In the genomic region with DNA sequence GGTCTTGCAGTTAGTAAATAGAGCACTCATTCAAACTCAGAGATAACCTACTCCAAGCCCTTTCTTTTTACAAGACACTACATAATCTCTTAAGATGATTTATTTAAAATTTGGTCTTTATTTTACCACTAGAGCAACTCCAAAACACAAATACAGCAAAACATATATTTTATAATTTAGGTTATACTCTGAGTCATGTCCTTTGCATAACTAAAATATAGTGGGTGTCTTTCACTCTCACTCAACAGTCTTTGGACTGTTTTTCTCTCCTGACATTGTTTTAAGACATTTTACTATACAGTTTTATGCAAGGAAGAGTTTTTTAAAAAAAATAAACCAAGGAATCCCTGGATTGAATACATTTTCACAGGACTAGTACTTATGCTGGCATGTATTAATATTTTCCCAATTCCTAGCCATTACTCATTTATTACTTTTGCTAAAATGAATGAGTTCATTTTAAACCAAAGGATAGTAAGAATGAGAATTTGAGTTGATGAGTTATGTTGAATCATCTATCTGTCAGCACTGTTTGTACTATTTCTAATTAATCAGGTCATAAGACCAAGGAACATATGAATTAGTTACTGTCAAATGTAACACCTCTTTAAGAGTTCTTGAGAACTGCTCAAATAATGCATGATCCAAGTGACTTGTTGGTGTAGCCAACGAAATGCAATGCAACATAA, we compare ENCODE assay signal across 26 cellular contexts.
DNase-seq lines count a peak whose midpoint lies in the region; ATAC-seq, FAIRE-seq and TF ChIP-seq lines count a peak whose summit lies in the region.
"Had no signal": no experiment of that assay in that cellular context is flagged by ENCODE, and none has a peak within 500 bp of the region (broad histone marks: within the 10 kb centered on the region; RNA-seq: fewer than 3 reads in every experiment).

No MANE protein-coding gene starts in this region.

- ATAC-seq in right cardiac atrium = no peak
- ATAC-seq in GM18873 (IDR thresholded peaks at IDR 0.05; ENCODE audit: low FRiP score, unreplicated experiment) = no peak
- ATAC-seq: activated CD8-positive, alpha-beta memory T cell treated with anti-CD3 and anti-CD28 coated beads, Interleukin-2, amount 10 ng/mL, durations not matched to agents 7 days and 5 days; lower lobe of right lung; stimulated activated effector memory CD8-positive, alpha-beta T cell treated with anti-CD3 and anti-CD28 coated beads, Interleukin-12 subunit alpha, Interleukin-12 subunit beta, amount 100 ng/mL, for 72 hours; T-helper 17 cell had no signal

- DNase-seq in GM18507 (ENCODE audit: extremely low spot score, insufficient read length, low read depth) (no peak), HCEC 1CT (peak; percentile 76), LHCN-M2 (ENCODE audit: low read depth) (peak; percentile 46), epithelial cell of esophagus (ENCODE audit: low read depth) (peak; percentile 62), right cardiac atrium (no peak), GM12891 (ENCODE audit: insufficient read length, low spot score) (no peak), SKM-1 treated with dmso at 0.1 percent for 144 hours (lab: John Stamatoyannopoulos, UW; ENCODE audit: unreplicated experiment) (no peak)
- DNase-seq: activated CD4-positive, alpha-beta T cell treated with anti-CD3 and anti-CD28 coated beads, Interleukin-2, amount 10 ng/mL, durations not matched to agents 24 days and 14 days; activated CD8-positive, alpha-beta memory T cell treated with anti-CD3 and anti-CD28 coated beads, Interleukin-2, amount 10 ng/mL, durations not matched to agents 7 days and 5 days; activated naive CD8-positive, alpha-beta T cell treated with anti-CD3 and anti-CD28 coated beads, Interleukin-2, amount 10 ng/mL, durations not matched to agents 7 days and 5 days; C1 segment of cervical spinal cord; erythroblast; Kasumi-1; lower lobe of right lung; NCI-H1092 treated with DMSO at 0.1 percent for 48 hours; NCI-H2029; NCI-H82; posterior cingulate gyrus; SJCRH30; stimulated activated CD4-positive, alpha-beta T cell treated with anti-CD3 and anti-CD28 coated beads, Interleukin-2, amount 100 ng/mL, for 24 hours; T-helper 17 cell had no signal

- TF ChIP-seq CTCF in epithelial cell of esophagus (IDR thresholded peaks at IDR 0.05; ENCODE audit: insufficient read depth, low read depth, low read length, missing control alignments) = no peak

- H3K4me3 ChIP-seq in epithelial cell of esophagus (ENCODE audit: low read length) (no peak overlapping the region), right cardiac atrium (ENCODE audit: low read length) (no peak overlapping the region)
- H3K4me3 ChIP-seq: lower lobe of right lung, SJCRH30, skin epidermis, vagina had no signal

- no peaks in the 10 kb centered on the region for H3K27me3 ChIP-seq in right cardiac atrium (ENCODE audit: control insufficient read depth, insufficient read depth)
- H3K27me3 ChIP-seq: SJCRH30, vagina had no signal

- 58% methylated on average over 1 of the region's 1 CpG for WGBS in right cardiac atrium

- H3K9me3 ChIP-seq in right cardiac atrium (ENCODE audit: control insufficient read depth, low read length) = no peaks in the 10 kb centered on the region
- H3K9me3 ChIP-seq: lower lobe of right lung, SJCRH30, vagina had no signal

- no peak overlapping the region for H3K27ac ChIP-seq in right cardiac atrium (ENCODE audit: low read length)
- H3K27ac ChIP-seq: lower lobe of right lung, SJCRH30, skin epidermis, vagina had no signal

- peak; percentile 54 for FAIRE-seq in GM18507 (lab: Jason Lieb, UNC)
- no peak for FAIRE-seq in GM12891 (lab: Jason Lieb, UNC)
- FAIRE-seq: keratinocyte had no signal

- no peaks in the 10 kb centered on the region for H3K4me1 ChIP-seq in right cardiac atrium (ENCODE audit: control insufficient read depth, insufficient read depth, low read length)
- H3K4me1 ChIP-seq: lower lobe of right lung, SJCRH30 had no signal

- no peak for TF ChIP-seq POLR2A in GM12891 (IDR thresholded peaks at IDR 0.05; ENCODE audit: low read depth, low read length)

- intact Hi-C loops in right cardiac atrium (cut with DNase I) = no loop called here

TF ChIP-seq in GM12891, 5 proteins besides CTCF, POLR2A, EP300 and RAD21:
- TF ChIP-seq PAX5 (IDR thresholded peaks at IDR 0.05; ENCODE audit: insufficient read depth, low read length, severe bottlenecking) = no peak
- no peak for TF ChIP-seq TAF1 (IDR thresholded peaks at IDR 0.05; ENCODE audit: low read depth, low read length)
- TF ChIP-seq SPI1 (IDR thresholded peaks at IDR 0.05; ENCODE audit: low read depth, low read length) = no peak
- no peak for TF ChIP-seq POU2F2 (IDR thresholded peaks at IDR 0.05; ENCODE audit: low read depth, low read length)
- TF ChIP-seq POLR2AphosphoS5 (IDR thresholded peaks at IDR 0.05; ENCODE audit: low read depth, low read length) = no peak

Comparison
In these comparisons a context has a peak if more than half of its experiments do, and no peak if none do; other contexts are left out.
1. DNase-seq: peak in HCEC 1CT (single experiment), LHCN-M2 (single experiment) and epithelial cell of esophagus (single experiment); none in GM18507 (single experiment), right cardiac atrium (0 of 3), GM12891 (single experiment) and SKM-1 treated with dmso at 0.1 percent for 144 hours (single experiment).